Comparison of ENCODE assay signal across 12 cellular contexts in genomic region chr2:59886758-59887157, GRCh38.
"Had no signal": no experiment of that assay in that cellular context is flagged by ENCODE, and none has a peak within 500 bp of the region (broad histone marks: within the 10 kb centered on the region; RNA-seq: fewer than 3 reads in every experiment).

No MANE protein-coding gene starts in this region.

- H3K4me3 Mint-ChIP-seq: nephron had no signal

- H3K27ac Mint-ChIP-seq: activated T-helper 2 cell treated with anti-CD3 and anti-CD28 coated beads, Interferon-gamma antibody, Interleukin-2, Interleukin-4, amounts not matched to agents 10 μg/mL and 5 μg/mL and 100 μg/mL, durations not matched to agents 14 hours and 24 hours and 36 hours; nephron had no signal

- H3K36me3 ChIP-seq: spleen, stomach, thoracic aorta had no signal

- H3K27me3 ChIP-seq: foreskin keratinocyte, spleen, stomach had no signal

- H3K9me3 Mint-ChIP-seq: activated T-helper 2 cell treated with anti-CD3 and anti-CD28 coated beads, Interferon-gamma antibody, Interleukin-2, Interleukin-4, amounts not matched to agents 10 μg/mL and 5 μg/mL and 100 μg/mL, durations not matched to agents 14 hours and 24 hours and 36 hours; nephron had no signal

- ATAC-seq: foreskin keratinocyte, psoas muscle, sciatic nerve had no signal

- DNase-seq: activated CD4-positive, CD25-positive, alpha-beta regulatory T cell treated with anti-CD3 and anti-CD28 coated beads, Interleukin-2, amount 50 U/mL, for 72 hours; foreskin keratinocyte; psoas muscle; spleen; stimulated activated CD4-positive, alpha-beta T cell treated with anti-CD3 and anti-CD28 coated beads, Interleukin-1b, Interleukin-23, amount 100 ng/mL, for 48 hours; stomach had no signal

- H3K4me3 ChIP-seq: lung, mucosa of descending colon, psoas muscle, spleen, stomach, thoracic aorta had no signal

- H3K27ac ChIP-seq: foreskin keratinocyte, psoas muscle, stomach, thoracic aorta had no signal

- H3K4me1 ChIP-seq: foreskin keratinocyte, psoas muscle, stomach had no signal

- H3K9me3 ChIP-seq: mucosa of descending colon, psoas muscle, spleen, stomach, thoracic aorta had no signal
